Comparison of ENCODE assay signal across 24 cellular contexts in genomic region chr2:241752253-241752652, GRCh38. TPM values are rescaled to one million over a fixed set of nuclear protein-coding genes. Genes with fewer than 3 reads are reported as not detected.
"Had no signal": no experiment of that assay in that cellular context is flagged by ENCODE, and none has a peak within 500 bp of the region (broad histone marks: within the 10 kb centered on the region; RNA-seq: fewer than 3 reads in every experiment).

No MANE protein-coding gene starts in this region.

- H3K9me3 ChIP-seq: SK-N-SH had no signal

- DNase-seq: IMR-90, MV-4-11, NCI-H1048, NCI-H1105, NCI-H1417, NCI-H1436 treated with DMSO at 0.1 percent for 48 hours, NCI-H1694, NCI-H1930, NCI-H2081, NCI-H2107, NCI-H2227 treated with DMSO at 0.1 percent for 48 hours, NCI-H524, NCI-H526 treated with DMSO at 0.1 percent for 48 hours, NCI-H774, RPMI8226, SHP77, SK-N-SH, SW 1271 had no signal

- H3K27ac ChIP-seq: KMS-11 had no signal

- H3K9ac ChIP-seq: KMS-11, SK-N-SH had no signal

- FAIRE-seq: RCC 7860 had no signal

- H3K4me2 ChIP-seq: KMS-11, SK-N-SH had no signal

RNA-seq across cellular contexts. Expression of gene GAL3ST2, which starts 24.4 kb away (rescaled TPM):
- total RNA-seq: HT-29, IMR-90, LHCN-M2, MCF 10A, SK-MEL-5 had no signal

RNA-seq across cellular contexts. Expression of gene NEU4, which starts 56.7 kb away (rescaled TPM):
- total RNA-seq: IMR-90, LHCN-M2, MCF 10A, SK-MEL-5 had no signal
- polyA plus RNA-seq: IMR-90 had no signal
